In genomic region chrX:103741879-103742278, GRCh38 we compare ENCODE assay signal across 26 cellular contexts. TPM values are rescaled to one million over a fixed set of nuclear protein-coding genes. Genes with fewer than 3 reads are reported as not detected.
"Had no signal": no experiment of that assay in that cellular context is flagged by ENCODE, and none has a peak within 500 bp of the region (broad histone marks: within the 10 kb centered on the region; RNA-seq: fewer than 3 reads in every experiment).

No MANE protein-coding gene starts in this region.

- H3K4me3 ChIP-seq: dorsolateral prefrontal cortex, mucosa of descending colon, psoas muscle, skin epidermis, suprapubic skin, transverse colon, uterus had no signal

- FAIRE-seq: colon had no signal

- H3K4me3 Mint-ChIP-seq: activated CD8-positive, alpha-beta T cell treated with anti-CD3 and anti-CD28 coated beads for 36 hours; activated naive CD4-positive, alpha-beta T cell treated with anti-CD3 and anti-CD28 coated beads for 36 hours; activated T-cell treated with anti-CD3 and anti-CD28 coated beads, Interleukin-2, amount 50 U/mL, for 24 hours; brain; memory B cell; naive B cell; neural crest cell; stimulated activated naive CD8-positive, alpha-beta T cell treated with anti-CD3 and anti-CD28 coated beads, Interleukin-15, amount 100 ng/mL, for 72 hours had no signal

- ATAC-seq: activated CD8-positive, alpha-beta T cell treated with anti-CD3 and anti-CD28 coated beads for 36 hours; mucosa of descending colon; psoas muscle; right cardiac atrium; stimulated activated naive CD8-positive, alpha-beta T cell treated with anti-CD3 and anti-CD28 coated beads, Interleukin-15, amount 100 ng/mL, for 72 hours had no signal

- H3K36me3 Mint-ChIP-seq: brain, memory B cell, naive B cell had no signal

- H3K4me1 Mint-ChIP-seq: memory B cell; naive B cell; stimulated activated naive CD8-positive, alpha-beta T cell treated with anti-CD3 and anti-CD28 coated beads, Interleukin-15, amount 100 ng/mL, for 72 hours had no signal

- H3K27ac ChIP-seq: dorsolateral prefrontal cortex, psoas muscle, skin epidermis, suprapubic skin, transverse colon, uterus had no signal

- DNase-seq: activated CD4-positive, alpha-beta T cell treated with anti-CD3 and anti-CD28 coated beads for 48 hours; activated CD4-positive, CD25-positive, alpha-beta regulatory T cell; activated CD8-positive, alpha-beta T cell treated with anti-CD3 and anti-CD28 coated beads for 36 hours; activated naive CD4-positive, alpha-beta T cell treated with anti-CD3 and anti-CD28 coated beads for 36 hours; activated T-cell treated with anti-CD3 and anti-CD28 coated beads, Interleukin-2, amount 50 U/mL, for 24 hours; central memory CD4-positive, alpha-beta T cell; dorsolateral prefrontal cortex; foreskin melanocyte; glutamatergic neuron; hippocampal formation; mucosa of descending colon; naive B cell; psoas muscle; right cardiac atrium; stimulated activated naive CD8-positive, alpha-beta T cell treated with anti-CD3 and anti-CD28 coated beads, Interleukin-15, amount 100 ng/mL, for 72 hours; transverse colon; uterus had no signal

- H3K9me3 ChIP-seq: mucosa of descending colon, psoas muscle, suprapubic skin, transverse colon, uterus had no signal

- H3K27me3 Mint-ChIP-seq: activated CD8-positive, alpha-beta T cell treated with anti-CD3 and anti-CD28 coated beads for 36 hours; memory B cell; naive B cell; stimulated activated naive CD8-positive, alpha-beta T cell treated with anti-CD3 and anti-CD28 coated beads, Interleukin-15, amount 100 ng/mL, for 72 hours had no signal

- H3K9me3 Mint-ChIP-seq: activated CD8-positive, alpha-beta T cell treated with anti-CD3 and anti-CD28 coated beads for 36 hours; activated naive CD4-positive, alpha-beta T cell treated with anti-CD3 and anti-CD28 coated beads for 36 hours; activated T-cell treated with anti-CD3 and anti-CD28 coated beads, Interleukin-2, amount 50 U/mL, for 24 hours; brain; memory B cell; naive B cell; neural crest cell; stimulated activated naive CD8-positive, alpha-beta T cell treated with anti-CD3 and anti-CD28 coated beads, Interleukin-15, amount 100 ng/mL, for 72 hours had no signal

- H3K36me3 ChIP-seq: suprapubic skin, transverse colon, uterus had no signal

- H3K27ac Mint-ChIP-seq: activated CD8-positive, alpha-beta T cell treated with anti-CD3 and anti-CD28 coated beads for 36 hours; activated naive CD4-positive, alpha-beta T cell treated with anti-CD3 and anti-CD28 coated beads for 36 hours; activated T-cell treated with anti-CD3 and anti-CD28 coated beads, Interleukin-2, amount 50 U/mL, for 24 hours; memory B cell had no signal

- H3K4me1 ChIP-seq: psoas muscle, suprapubic skin, transverse colon, uterus had no signal

- H3K27me3 ChIP-seq: suprapubic skin, transverse colon, uterus had no signal

RNA-seq across cellular contexts. Expression of gene TMEM31, which starts 31.2 kb away (rescaled TPM):
- total RNA-seq: epithelial cell of proximal tubule, liver, osteoblast, psoas muscle, suprapubic skin, transverse colon had no signal

RNA-seq across cellular contexts. Expression of gene PLP1, which starts 34.8 kb away (rescaled TPM):
- total RNA-seq: activated CD8-positive, alpha-beta T cell treated with anti-CD3 and anti-CD28 coated beads for 36 hours; activated naive CD4-positive, alpha-beta T cell treated with anti-CD3 and anti-CD28 coated beads for 36 hours; epithelial cell of proximal tubule had no signal
